In genomic region chr5:36240779-36241635, GRCh38 we compare ENCODE assay signal across 1 cellular context.
TF ChIP-seq lines count a peak whose summit lies in the region.

No MANE protein-coding gene starts in this region.

TF ChIP-seq in SK-N-SH, 30 proteins besides CTCF, POLR2A, EP300 and RAD21 (continued from another document):
- TF ChIP-seq TAF1 (IDR thresholded peaks at IDR 0.05; ENCODE audit: borderline replicate concordance, low read depth, low read length): 0 out of 2 replicates have a peak, but pooled peaks have one; percentile 29
- peak; percentile 31; the same call in 1 of the 2 replicates for TF ChIP-seq MAX (IDR thresholded peaks at IDR 0.05; ENCODE audit: low read depth)
- TF ChIP-seq POLR2AphosphoS5 (IDR thresholded peaks at IDR 0.05; ENCODE audit: low read depth, low read length): no peak
- peak; percentile 69 for TF ChIP-seq MXI1 (IDR thresholded peaks at IDR 0.05; ENCODE audit: low read depth, low read length)
- TF ChIP-seq YY1 (IDR thresholded peaks at IDR 0.05; ENCODE audit: low read depth): peak; percentile 33; the same call in 1 of the 2 replicates
- no peak for TF ChIP-seq TCF12 (IDR thresholded peaks at IDR 0.05)
